ENCODE assay signal across 8 cellular contexts in genomic region chr17:7438050-7438614, GRCh38. TPM values are rescaled to one million over a fixed set of nuclear protein-coding genes. Genes with fewer than 3 reads are reported as not detected.
DNase-seq lines count a peak whose midpoint lies in the region; ATAC-seq and TF ChIP-seq lines count a peak whose summit lies in the region.

No MANE protein-coding gene starts in this region.

- no peak overlapping the region for H4K8ac ChIP-seq in neuronal stem cell (ENCODE audit: low read depth, low read length)

- peak overlapping the region; percentile 19 for H2AK5ac ChIP-seq in neuronal stem cell (ENCODE audit: low read depth, low read length)

- peaks cover 29 to 47% (median 38%) of the 10 kb centered on the region in 3 experiments for H3K27me3 ChIP-seq in neuronal stem cell (ENCODE audit: control insufficient read depth in 3 of 3, insufficient read depth in 3 of 3, low read depth in 1 of 3, low read length in 3 of 3)

- intact Hi-C loops in activated T-helper 2 cell treated with anti-CD3 and anti-CD28 coated beads, Interferon-gamma antibody, Interleukin-2, Interleukin-4, amounts not matched to agents 10 μg/mL and 5 μg/mL and 100 μg/mL, durations not matched to agents 14 hours and 24 hours and 36 hours (cut with micrococcal nuclease), result loop anchor here (5.0 kb wide), 3 partner anchors 124 to 619 kb away; partner anchors contain the start of genes EIF5A and SENP3

- peak overlapping the region; percentile 89 for H3K23ac ChIP-seq in neuronal stem cell (ENCODE audit: low read depth, low read length, poor library complexity)

- no peak overlapping the region for H2BK5ac ChIP-seq in neuronal stem cell (ENCODE audit: low read length)

- no peak overlapping the region for H2BK120ac ChIP-seq in neuronal stem cell (ENCODE audit: low read depth, low read length)

- peak overlapping the region; percentile 95 for H3K18ac ChIP-seq in neuronal stem cell (ENCODE audit: low read length)

- H3K36me3 ChIP-seq in neuronal stem cell (replicated peaks in 1 of 2; ENCODE audit: control insufficient read depth in 2 of 2, insufficient read depth in 2 of 2, low read length in 2 of 2), result no peaks in the 10 kb centered on the region

- H3K9me3 ChIP-seq in neuronal stem cell (replicated peaks in 1 of 2; ENCODE audit: control insufficient read depth in 2 of 2, insufficient read depth in 1 of 2, low read depth in 1 of 2, low read length in 2 of 2), result peaks cover 0 to 4% of the 10 kb centered on the region in 2 donors

- peak overlapping the region; percentile 96 for H2AFZ ChIP-seq in neuronal stem cell (ENCODE audit: low read length)

- no peak for ATAC-seq in GM18505 (IDR thresholded peaks at IDR 0.05; ENCODE audit: unreplicated experiment)

- H3K79me1 ChIP-seq in neuronal stem cell (ENCODE audit: low read depth, low read length), result no peaks in the 10 kb centered on the region

- H3K27ac Mint-ChIP-seq in activated T-helper 2 cell treated with anti-CD3 and anti-CD28 coated beads, Interferon-gamma antibody, Interleukin-2, Interleukin-4, amounts not matched to agents 10 μg/mL and 5 μg/mL and 100 μg/mL, durations not matched to agents 14 hours and 24 hours and 36 hours, result peak overlapping the region; percentile 58

- H3K9ac ChIP-seq in neuronal stem cell (ENCODE audit: low read depth, low read length, poor library complexity), result peak overlapping the region; percentile 84

- no peak overlapping the region for H2BK12ac ChIP-seq in neuronal stem cell (ENCODE audit: low read length)

- H3K4me3 Mint-ChIP-seq in activated T-helper 2 cell treated with anti-CD3 and anti-CD28 coated beads, Interferon-gamma antibody, Interleukin-2, Interleukin-4, amounts not matched to agents 10 μg/mL and 5 μg/mL and 100 μg/mL, durations not matched to agents 14 hours and 24 hours and 36 hours (ENCODE audit: low read depth), result peak overlapping the region; percentile 78

- H3K4me2 ChIP-seq in neuronal stem cell (ENCODE audit: insufficient read depth, low read length, poor library complexity, severe bottlenecking), result peak overlapping the region; percentile 93

- WGBS in neuronal stem cell (ENCODE audit: extremely low coverage in 2 of 2, insufficient read length in 2 of 2, insufficient replicate concordance in 1 of 2), 2 donors, result no CpG with 5 or more reads among the region's 43 CpGs

- H2BK15ac ChIP-seq in neuronal stem cell (ENCODE audit: low read length), result peak overlapping the region; percentile 95

- H3K4me1 Mint-ChIP-seq in activated T-helper 2 cell treated with anti-CD3 and anti-CD28 coated beads, Interferon-gamma antibody, Interleukin-2, Interleukin-4, amounts not matched to agents 10 μg/mL and 5 μg/mL and 100 μg/mL, durations not matched to agents 14 hours and 24 hours and 36 hours (ENCODE audit: low read depth), result peaks cover 30% of the 10 kb centered on the region

- peak overlapping the region; percentile 45 to 75 for H3K4me3 ChIP-seq in neuronal stem cell (ENCODE audit: low read length in 2 of 2)

- peaks cover 25 to 29% of the 10 kb centered on the region in 2 donors for H3K4me1 ChIP-seq in neuronal stem cell (ENCODE audit: control insufficient read depth in 2 of 2, insufficient read depth in 1 of 2, low read depth in 1 of 2, low read length in 2 of 2)

- no peak overlapping the region for H3K27ac ChIP-seq in neuronal stem cell (replicated peaks; ENCODE audit: low read length)

- peaks cover 29% of the 10 kb centered on the region for H3K27me3 Mint-ChIP-seq in activated T-helper 2 cell treated with anti-CD3 and anti-CD28 coated beads, Interferon-gamma antibody, Interleukin-2, Interleukin-4, amounts not matched to agents 10 μg/mL and 5 μg/mL and 100 μg/mL, durations not matched to agents 14 hours and 24 hours and 36 hours (ENCODE audit: low read depth)

- H4K91ac ChIP-seq in neuronal stem cell (ENCODE audit: low read depth, low read length, poor library complexity), result no peak overlapping the region

- DNase-seq in SIG-M5 treated with dmso at 0.1 percent for 504 hours (lab: John Stamatoyannopoulos, UW; ENCODE audit: unreplicated experiment) (peak; percentile 61), SIG-M5 (lab: John Stamatoyannopoulos, UW) (no peak), germinal center (ENCODE audit: low spot score) (peak; percentile 36), neuronal stem cell (ENCODE audit: low spot score) (peak; percentile 58), ureter (ENCODE audit: low spot score) (peak; percentile 69), T1000 (lab: John Stamatoyannopoulos, UW) (no peak)
- DNase-seq in activated T-helper 2 cell treated with anti-CD3 and anti-CD28 coated beads, Interferon-gamma antibody, Interleukin-2, Interleukin-4, amounts not matched to agents 10 μg/mL and 5 μg/mL and 100 μg/mL, durations not matched to agents 14 hours and 24 hours and 36 hours (ENCODE audit: low spot score), result peak; percentile 46

- H3K9me3 Mint-ChIP-seq in activated T-helper 2 cell treated with anti-CD3 and anti-CD28 coated beads, Interferon-gamma antibody, Interleukin-2, Interleukin-4, amounts not matched to agents 10 μg/mL and 5 μg/mL and 100 μg/mL, durations not matched to agents 14 hours and 24 hours and 36 hours, result no peaks in the 10 kb centered on the region

- no peak for TF ChIP-seq POLR2A in GM18505 (IDR thresholded peaks at IDR 0.05; ENCODE audit: borderline replicate concordance, extremely low read depth, insufficient read depth, insufficient read length)

- peak overlapping the region; percentile 99 for H3K14ac ChIP-seq in neuronal stem cell (ENCODE audit: low read length)

- no peak overlapping the region for H3K4ac ChIP-seq in neuronal stem cell (ENCODE audit: low read length)

- H3K36me3 Mint-ChIP-seq in activated T-helper 2 cell treated with anti-CD3 and anti-CD28 coated beads, Interferon-gamma antibody, Interleukin-2, Interleukin-4, amounts not matched to agents 10 μg/mL and 5 μg/mL and 100 μg/mL, durations not matched to agents 14 hours and 24 hours and 36 hours (ENCODE audit: low read depth), result peaks cover 31% of the 10 kb centered on the region

RNA-seq across cellular contexts. Expression of gene FGF11, which starts 1.2 kb away (rescaled TPM):
- total RNA-seq in activated T-helper 2 cell treated with anti-CD3 and anti-CD28 coated beads, Interferon-gamma antibody, Interleukin-2, Interleukin-4, amounts not matched to agents 10 μg/mL and 5 μg/mL and 100 μg/mL, durations not matched to agents 14 hours and 24 hours and 36 hours, result 4.8 and 6.1 TPM in 2 replicates
- polyA plus RNA-seq in neuronal stem cell (2013, experiment 1 of 2), result 5.1 TPM
- polyA plus RNA-seq in neuronal stem cell (2013, experiment 2 of 2), result 4.3 TPM
- total RNA-seq in ureter, result 3.5 TPM

RNA-seq across cellular contexts. Expression of gene TMEM102, which starts 2.9 kb away (rescaled TPM):
- 13.4 and 14.8 TPM in 2 replicates for total RNA-seq in activated T-helper 2 cell treated with anti-CD3 and anti-CD28 coated beads, Interferon-gamma antibody, Interleukin-2, Interleukin-4, amounts not matched to agents 10 μg/mL and 5 μg/mL and 100 μg/mL, durations not matched to agents 14 hours and 24 hours and 36 hours
- polyA plus RNA-seq in neuronal stem cell (2013, experiment 1 of 2), result 0.70 TPM
- polyA plus RNA-seq in neuronal stem cell (2013, experiment 2 of 2), result 0.72 TPM
- total RNA-seq in ureter, result 8.1 TPM

RNA-seq across cellular contexts. Expression of gene CHRNB1, which starts 6.7 kb away (rescaled TPM):
- total RNA-seq in activated T-helper 2 cell treated with anti-CD3 and anti-CD28 coated beads, Interferon-gamma antibody, Interleukin-2, Interleukin-4, amounts not matched to agents 10 μg/mL and 5 μg/mL and 100 μg/mL, durations not matched to agents 14 hours and 24 hours and 36 hours, result 6.6 and 6.9 TPM in 2 replicates
- polyA plus RNA-seq in neuronal stem cell (2013, experiment 1 of 2), result 9.9 TPM
- polyA plus RNA-seq in neuronal stem cell (2013, experiment 2 of 2), result 11.1 TPM
- total RNA-seq in ureter, result 6.8 TPM

RNA-seq across cellular contexts. Expression of gene SPEM3, which starts 9.5 kb away (rescaled TPM):
- not detected in 2 replicates for total RNA-seq in activated T-helper 2 cell treated with anti-CD3 and anti-CD28 coated beads, Interferon-gamma antibody, Interleukin-2, Interleukin-4, amounts not matched to agents 10 μg/mL and 5 μg/mL and 100 μg/mL, durations not matched to agents 14 hours and 24 hours and 36 hours
- polyA plus RNA-seq in neuronal stem cell (2013, experiment 1 of 2), result not detected
- not detected for polyA plus RNA-seq in neuronal stem cell (2013, experiment 2 of 2)
- total RNA-seq in ureter, result not detected

RNA-seq across cellular contexts. Expression of gene SPEM2, which starts 12.7 kb away (rescaled TPM):
- total RNA-seq in activated T-helper 2 cell treated with anti-CD3 and anti-CD28 coated beads, Interferon-gamma antibody, Interleukin-2, Interleukin-4, amounts not matched to agents 10 μg/mL and 5 μg/mL and 100 μg/mL, durations not matched to agents 14 hours and 24 hours and 36 hours, result not detected in 2 replicates
- polyA plus RNA-seq in neuronal stem cell (2013, experiment 1 of 2), result 0.06 TPM
- 0.01 TPM for polyA plus RNA-seq in neuronal stem cell (2013, experiment 2 of 2)
- total RNA-seq in ureter, result not detected

Comparison
In these comparisons a context has a peak if more than half of its experiments do, and no peak if none do; other contexts are left out.
1. DNase-seq: peak in SIG-M5 treated with dmso at 0.1 percent for 504 hours (single experiment), activated T-helper 2 cell treated with anti-CD3 and anti-CD28 coated beads, Interferon-gamma antibody, Interleukin-2, Interleukin-4, amounts not matched to agents 10 μg/mL and 5 μg/mL and 100 μg/mL, durations not matched to agents 14 hours and 24 hours and 36 hours (single experiment), germinal center (single experiment), neuronal stem cell (single experiment) and ureter (single experiment); none in SIG-M5 (single experiment) and T1000 (single experiment).